12 cellular contexts compared by ENCODE assay signal in genomic region chr2:88735853-88736252, GRCh38. TPM values are rescaled to one million over a fixed set of nuclear protein-coding genes. Genes with fewer than 3 reads are reported as not detected.
DNase-seq lines count a peak whose midpoint lies in the region; ATAC-seq, FAIRE-seq and TF ChIP-seq lines count a peak whose summit lies in the region.
"Had no signal": no experiment of that assay in that cellular context is flagged by ENCODE, and none has a peak within 500 bp of the region (broad histone marks: within the 10 kb centered on the region; RNA-seq: fewer than 3 reads in every experiment).

No MANE protein-coding gene starts in this region.

- TF ChIP-seq POLR2A in NB4 (IDR thresholded peaks at IDR 0.05; ENCODE audit: extremely low read depth, insufficient read length) (no peak), K562 (conservative IDR thresholded peaks at IDR 0.05) (no peak)

- no peaks in the 10 kb centered on the region; the same call in 2 of the 3 replicates for H3K79me2 ChIP-seq in K562 (ENCODE audit: control insufficient read depth, insufficient read depth, low read length)

- in situ Hi-C loops in K562 (cut with MboI), result no loop called here

- H3K4me2 ChIP-seq in K562 (ENCODE audit: insufficient read depth, low read length), result 0 out of 2 replicates have a peak overlapping the region, but pooled peaks have one; percentile 6

- peak overlapping the region in 1 of 2 experiments; percentile 55; a peak in 1 of 4 replicates for H3K9ac ChIP-seq in K562 (ENCODE audit: insufficient read depth in 1 of 2, low read depth in 2 of 2, low read length in 2 of 2)

- H3K4me3 ChIP-seq in NB4 (ENCODE audit: low read depth, low read length), result no peak overlapping the region
- H3K4me3 ChIP-seq in K562, result no peak overlapping the region

- H3K4me1 ChIP-seq in K562 (replicated peaks in 1 of 2; ENCODE audit: control insufficient read depth in 2 of 2, insufficient read depth in 2 of 2, low read length in 2 of 2), result peaks cover 3 to 10% of the 10 kb centered on the region in 2 experiments; a peak in 3 of 5 replicates

- H3K36me3 ChIP-seq in K562 (ENCODE audit: control insufficient read depth, insufficient read depth, low read length), result peaks cover 70% of the 10 kb centered on the region

- CTCF ChIA-PET in K562 (lab: Yijun Ruan, JAX; ENCODE audit: low intra/inter-chr PET ratio), result interaction anchor here (0.5 kb wide), 1 partner anchor 246 kb away, joined by 3 read pairs; no protein-coding TSS in a partner anchor

- ATAC-seq in K562 (peak; percentile 89), HG03039 (IDR thresholded peaks at IDR 0.05; ENCODE audit: unreplicated experiment) (no peak)

- TF ChIP-seq RAD21 in K562 (CRISPR knock-in tag; conservative IDR thresholded peaks at IDR 0.05 in 1 of 2, IDR thresholded peaks at IDR 0.05 in 1 of 2), result no peak

- H3K27me3 ChIP-seq in K562 (ENCODE audit: control insufficient read depth in 2 of 2, insufficient read depth in 2 of 2, low read length in 2 of 2), result no peaks in the 10 kb centered on the region

- H3K9me3 ChIP-seq in K562 (replicated peaks; ENCODE audit: control insufficient read depth, insufficient read depth, low read depth, low read length), result no peaks in the 10 kb centered on the region

- H3K9me1 ChIP-seq in K562 (ENCODE audit: control insufficient read depth, insufficient read depth, low read length), result peaks cover 3% of the 10 kb centered on the region

- TF ChIP-seq EP300 in K562 (IDR thresholded peaks at IDR 0.05; ENCODE audit: low read length), result no peak

- 21% methylated on average over 6 of the region's 6 CpGs for WGBS in K562 (ENCODE audit: insufficient coverage, low coverage, missing lambda C conversion rate)

- DNase-seq in ELR (ENCODE audit: low read depth) (peak; percentile 25), NB4 (ENCODE audit: low read depth) (peak; percentile 22), K562 (ENCODE audit: extremely low read depth in 1 of 4, low spot score in 3 of 4) (peak; percentile 58 to 76 (median 70)), dedifferentiated amniotic fluid mesenchymal stem cell (ENCODE audit: extremely low spot score) (no peak), DMS114 treated with DMSO at 0.1 percent for 48 hours (lab: John Stamatoyannopoulos, UW; ENCODE audit: unreplicated experiment) (no peak), SIG-M5 (lab: John Stamatoyannopoulos, UW) (no peak)
- peak; percentile 12 to 14 for DNase-seq in stimulated activated CD4-positive, alpha-beta T cell treated with anti-CD3 and anti-CD28 coated beads, Interleukin-15, amount 100 ng/mL, for 48 hours (ENCODE audit: low read depth in 2 of 2)
- DNase-seq: MM.1S, T-helper 9 cell had no signal

- POLR2A ChIA-PET in K562 (lab: Yijun Ruan, JAX), result interaction anchor here (0.7 to 1.8 kb wide), 3 partner anchors 9 to 11 kb away, joined by 3 to 8 read pairs (median 5); no protein-coding TSS in a partner anchor

- H2AFZ ChIP-seq in K562 (ENCODE audit: low read depth, low read length), result no peak overlapping the region

- TF ChIP-seq CTCF in NB4 (IDR thresholded peaks at IDR 0.05; ENCODE audit: low read depth, low read length) (no peak), K562 (IDR thresholded peaks at IDR 0.05 in 2 of 3, conservative IDR thresholded peaks at IDR 0.05 in 1 of 3; ENCODE audit: insufficient read depth in 2 of 3, low read depth in 1 of 3, low read length in 3 of 3) (no peak)

- intact Hi-C loops in K562 (cut with micrococcal nuclease), result no loop called here

- FAIRE-seq in K562 (lab: Jason Lieb, UNC), result peak; percentile 95
- FAIRE-seq: endometrium, islet of Langerhans had no signal

- no peak overlapping the region; the same call in 2 of the 3 replicates for H3K27ac ChIP-seq in K562 (ENCODE audit: extremely low read depth, low read depth, low read length)

- BruUV-seq in K562 (replicated peaks; lab: Mats Ljungman, UMichigan), result no TSS peak

- H4K20me1 ChIP-seq in K562 (replicated peaks; ENCODE audit: control insufficient read depth, insufficient read depth, low read length), result no peaks in the 10 kb centered on the region

TF ChIP-seq in K562, 482 proteins besides CTCF, POLR2A, EP300 and RAD21 (continues in another document):
- TF ChIP-seq HSF4 (CRISPR knock-in tag; IDR thresholded peaks at IDR 0.05; ENCODE audit: borderline replicate concordance), result no peak
- no peak for TF ChIP-seq AFF1 (IDR thresholded peaks at IDR 0.05; ENCODE audit: low read depth in 1 of 2, partially characterized antibody in 2 of 2)
- TF ChIP-seq THRA (IDR thresholded peaks at IDR 0.05), result no peak

RNA-seq across cellular contexts. Expression of gene RPIA, which starts 44.4 kb away (rescaled TPM):
- 5.5 and 6.6 TPM in 2 replicates for total RNA-seq in K562 (2011; cell fraction: chromatin; rRNA removed; ENCODE audit: low replicate concordance)
- 7.0 and 7.8 TPM in 2 replicates for total RNA-seq in K562 (2011; cell fraction: nucleolus; rRNA removed)
- total RNA-seq in K562 (2011; cell fraction: nucleoplasm; rRNA removed), result 8.7 and 10.4 TPM in 2 replicates
- 10.0 and 11.3 TPM in 2 replicates for total RNA-seq in K562 (2014; rRNA removed)
- 23.9 and 25.8 TPM in 2 replicates for total RNA-seq in K562 (2014; rRNA removed; fragmentation: Illumina TruSeq; extraction: Trizol)
- 19.9 and 22.9 TPM in 2 replicates for total RNA-seq in K562 (2015; rRNA removed; fragmentation: Illumina TruSeq; extraction: Trizol)
- total RNA-seq in K562 (2021), result 40.4 and 41.2 TPM in 2 replicates
- polyA plus RNA-seq in K562 (2011; rRNA removed), result 17.4 and 30.2 TPM in 2 replicates
- 16.3 and 18.5 TPM in 2 replicates for polyA plus RNA-seq in K562 (2011; cell fraction: cytosol; rRNA removed)
- polyA plus RNA-seq in K562 (2011; cell fraction: nucleus; rRNA removed), result 8.4 and 10.7 TPM in 2 replicates
- polyA plus RNA-seq in K562 (2012), result 20.4 and 34.0 TPM in 2 replicates
- polyA plus RNA-seq in K562 (2014; fragmentation: Illumina TruSeq; extraction: Trizol), result 37.2 and 37.4 TPM in 2 replicates
- polyA plus RNA-seq in K562 (2014; fragmentation: Nextera tagmentation; extraction: Ambion mirVana), result 10 to 100 TPM in 1 of 2 experiments, 1 to 10 TPM in 1; 7.8 to 15.1 TPM
- 36.8 and 43.3 TPM in 2 replicates for polyA plus RNA-seq in K562 (2014; rRNA removed)
- 23.2 and 31.5 TPM in 2 replicates for polyA minus RNA-seq in K562 (2011; rRNA and poly(A)+ RNA removed)
- 4.6 and 13.6 TPM in 2 replicates for polyA minus RNA-seq in K562 (2011; cell fraction: cytosol; rRNA and poly(A)+ RNA removed)
- 6.1 and 7.0 TPM in 2 replicates for polyA minus RNA-seq in K562 (2011; cell fraction: nucleus; rRNA and poly(A)+ RNA removed)

Comparison
In these comparisons a context has a peak if more than half of its experiments do, and no peak if none do; other contexts are left out.
1. DNase-seq: peak in ELR (single experiment), NB4 (single experiment), K562 (4 of 4) and stimulated activated CD4-positive, alpha-beta T cell treated with anti-CD3 and anti-CD28 coated beads, Interleukin-15, amount 100 ng/mL, for 48 hours (2 of 2); none in dedifferentiated amniotic fluid mesenchymal stem cell (single experiment), DMS114 treated with DMSO at 0.1 percent for 48 hours (single experiment) and SIG-M5 (single experiment).